ENCODE assay signal across 28 cellular contexts in genomic region chr2:53233759-53234547, GRCh38.
DNase-seq lines count a peak whose midpoint lies in the region; ATAC-seq and TF ChIP-seq lines count a peak whose summit lies in the region.
"Had no signal": no experiment of that assay in that cellular context is flagged by ENCODE, and none has a peak within 500 bp of the region (broad histone marks: within the 10 kb centered on the region; RNA-seq: fewer than 3 reads in every experiment).

No MANE protein-coding gene starts in this region.

- H3K4me3 ChIP-seq in DND-41 (ENCODE audit: low read depth in 1 of 2, low read length in 2 of 2) = no peak overlapping the region
- H3K4me3 ChIP-seq: cardiac muscle cell, coronary artery, esophagus squamous epithelium, gastrocnemius medialis, GM23248 had no signal

- H2AFZ ChIP-seq in DND-41 (ENCODE audit: low read depth, low read length) = 0 out of 2 replicates have a peak overlapping the region, but pooled peaks have one; percentile 13
- H2AFZ ChIP-seq: GM23248 had no signal

- peak; percentile 34 for DNase-seq in NCI-H1105 treated with DMSO at 0.1 percent for 48 hours (lab: John Stamatoyannopoulos, UW)
- no peak for DNase-seq in NCI-H1105 (lab: John Stamatoyannopoulos, UW)
- peak; percentile 48 for DNase-seq in DND-41
- peak; percentile 29 to 73 for DNase-seq in NCI-H524 (lab: John Stamatoyannopoulos, UW)
- peak; percentile 57 for DNase-seq in myocyte (ENCODE audit: low read depth)
- DNase-seq in NCI-H446 (lab: John Stamatoyannopoulos, UW) = no peak
- DNase-seq in foreskin melanocyte = no peak
- no peak for DNase-seq in NCI-H146 treated with DMSO at 0.1 percent for 48 hours (lab: John Stamatoyannopoulos, UW; ENCODE audit: unreplicated experiment)
- DNase-seq: 8988T; activated B cell treated with CpG ODN at 0.5 μM for 24 hours; activated CD4-positive, alpha-beta T cell treated with anti-CD3 and anti-CD28 coated beads, Interleukin-2, amount 50 U/mL, for 4 hours; activated naive CD4-positive, alpha-beta T cell treated with anti-CD3 and anti-CD28 coated beads, Interleukin-2, amount 10 ng/mL, durations not matched to agents 7 days and 5 days; amygdala; esophagus squamous epithelium; gastrocnemius medialis; GF-D8; GM23248; hippocampal formation; KG1; NCI-H2081 treated with DMSO at 0.1 percent for 48 hours; NCI-H774; small intestine; stimulated activated CD4-positive, alpha-beta T cell treated with anti-CD3 and anti-CD28 coated beads, Interleukin-1b, Interleukin-23, amount 100 ng/mL, for 48 hours; T-helper 9 cell had no signal

- H3K27me3 ChIP-seq in DND-41 (ENCODE audit: insufficient read depth, low read length, poor library complexity) = no peaks in the 10 kb centered on the region
- H3K27me3 ChIP-seq: cardiac muscle cell, esophagus squamous epithelium, gastrocnemius medialis, neutrophil had no signal

- H3K9me3 ChIP-seq in DND-41 (ENCODE audit: insufficient read depth, low read length, severe bottlenecking) = no peaks in the 10 kb centered on the region
- H3K9me3 ChIP-seq: esophagus squamous epithelium, gastrocnemius medialis, neutrophil had no signal

- no peak overlapping the region for H3K4me2 ChIP-seq in DND-41 (ENCODE audit: insufficient read depth, low read length)

- peak overlapping the region; percentile 53 for H3K27ac ChIP-seq in DND-41 (ENCODE audit: low read length)
- H3K27ac ChIP-seq: cardiac muscle cell, coronary artery, esophagus squamous epithelium, gastrocnemius medialis, GM23248, neutrophil had no signal

- H3K4me1 ChIP-seq in DND-41 (ENCODE audit: insufficient read depth, low read length) = peaks cover 65% of the 10 kb centered on the region
- H3K4me1 ChIP-seq: esophagus squamous epithelium, gastrocnemius medialis had no signal

- H4K20me1 ChIP-seq in DND-41 (ENCODE audit: insufficient read depth, low read length) = no peaks in the 10 kb centered on the region

- H3K9ac ChIP-seq in DND-41 (ENCODE audit: low read depth, low read length) = no peak overlapping the region
- H3K9ac ChIP-seq: GM23248 had no signal

- no peak for TF ChIP-seq CTCF in DND-41 (IDR thresholded peaks at IDR 0.05; ENCODE audit: borderline replicate concordance, extremely low read depth, low read length, poor library complexity, severe bottlenecking)

- peak; percentile 54 for ATAC-seq in DND-41 (ENCODE audit: insufficient read depth, low read depth)
- ATAC-seq: gastrocnemius medialis, Right ventricle myocardium inferior had no signal

- H3K36me3 ChIP-seq in DND-41 (ENCODE audit: insufficient read depth, low read length) = no peaks in the 10 kb centered on the region
- H3K36me3 ChIP-seq: cardiac muscle cell, esophagus squamous epithelium, gastrocnemius medialis, neutrophil had no signal

- H3K79me2 ChIP-seq in DND-41 (ENCODE audit: insufficient read depth, low read length) = no peaks in the 10 kb centered on the region

Comparison
In these comparisons a context has a peak if more than half of its experiments do, and no peak if none do; other contexts are left out.
1. DNase-seq: peak in NCI-H1105 treated with DMSO at 0.1 percent for 48 hours (single experiment), DND-41 (single experiment), NCI-H524 (2 of 2) and myocyte (single experiment); none in NCI-H1105 (single experiment), NCI-H446 (0 of 2), foreskin melanocyte (single experiment) and NCI-H146 treated with DMSO at 0.1 percent for 48 hours (single experiment).